In the genomic region with DNA sequence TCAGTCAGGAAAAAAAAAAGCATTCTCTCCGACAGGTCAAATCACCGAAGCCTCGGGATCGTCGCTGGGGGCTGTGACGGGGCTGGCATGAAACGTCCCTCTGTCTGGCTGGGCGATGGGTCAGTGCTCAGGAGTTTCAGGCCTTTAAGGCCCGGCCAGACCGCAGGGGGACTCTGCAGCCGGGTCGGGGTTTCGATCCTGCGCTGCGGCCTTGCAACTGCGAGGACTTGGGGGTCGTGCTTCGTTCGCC, we compare ENCODE assay signal across 8 cellular contexts. TPM values are rescaled to one million over a fixed set of nuclear protein-coding genes. Genes with fewer than 3 reads are reported as not detected.
A peak's percentile ranks its signal among the peaks of the same experiment; 100 is the strongest.
DNase-seq lines count a peak whose midpoint lies in the region; ATAC-seq and TF ChIP-seq lines count a peak whose summit lies in the region.

No MANE protein-coding gene starts in this region.

- no peaks in the 10 kb centered on the region; the same call in none of the 2 replicates for H3K27me3 ChIP-seq in GM06990 (replicated peaks; ENCODE audit: control insufficient read depth, insufficient read depth, low read length)
- no peaks in the 10 kb centered on the region for H3K27me3 ChIP-seq in Panc1 (ENCODE audit: control insufficient read depth, insufficient read depth, low read length)
- H3K27me3 ChIP-seq in esophagus squamous epithelium = no peaks in the 10 kb centered on the region
- no peaks in the 10 kb centered on the region for H3K27me3 ChIP-seq in rectal smooth muscle tissue (ENCODE audit: control insufficient read depth, insufficient read depth, low read length)

- POLR2A ChIA-PET in Panc1 (lab: Charles Lee) = no interaction called here

- intact Hi-C loops in Panc1 (cut with micrococcal nuclease; ENCODE audit: unreplicated experiment) = no loop called here
- intact Hi-C loops in esophagus squamous epithelium (cut with DNase I) = no loop called here

- no peaks in the 10 kb centered on the region for H3K4me1 ChIP-seq in Panc1 (ENCODE audit: control insufficient read depth, insufficient read depth, low read length)
- peaks cover 16 to 41% (median 17%) of the 10 kb centered on the region in 3 donors for H3K4me1 ChIP-seq in esophagus squamous epithelium
- peaks cover 7% of the 10 kb centered on the region for H3K4me1 ChIP-seq in rectal smooth muscle tissue (ENCODE audit: control insufficient read depth, insufficient read depth, low read length)

- H3K27ac ChIP-seq in Panc1 (ENCODE audit: low read length) (peak overlapping the region; percentile 81), esophagus squamous epithelium (peak overlapping the region; percentile 83 to 88 (median 86)), rectal smooth muscle tissue (ENCODE audit: low read depth, low read length) (peak overlapping the region; percentile 83)

- H3K9me3 ChIP-seq in Panc1 (ENCODE audit: control insufficient read depth, insufficient read depth, low read depth, low read length) (no peaks in the 10 kb centered on the region), esophagus squamous epithelium (no peaks in the 10 kb centered on the region)

- in situ Hi-C loops in Panc1 (cut with HindIII; ENCODE audit: low pct_unique_long_range_greater_than_20kb, low sequenced_read_pairs) = no loop called here

- TF ChIP-seq POLR2A in esophagus squamous epithelium (IDR thresholded peaks at IDR 0.05) = no peak

- H3K4me3 ChIP-seq in GM06990 (replicated peaks; ENCODE audit: low read depth, low read length) (peak overlapping the region; percentile 60), Panc1 (ENCODE audit: low read depth in 2 of 2, low read length in 2 of 2) (peak overlapping the region; percentile 73 to 79), esophagus squamous epithelium (peak overlapping the region; percentile 62 to 93 (median 85)), rectal smooth muscle tissue (ENCODE audit: low read length) (peak overlapping the region; percentile 81)

- CTCF ChIA-PET in Panc1 (lab: Charles Lee) = no interaction called here

- 3 to 4% methylated on average over 11 to 18 of the region's 19 CpGs for WGBS in esophagus squamous epithelium, 2 donors

- ATAC-seq in Panc1 = no peak
- no peak for ATAC-seq in HG02981 (IDR thresholded peaks at IDR 0.05; ENCODE audit: unreplicated experiment)
- no peak for ATAC-seq in GM21381 (IDR thresholded peaks at IDR 0.05; ENCODE audit: unreplicated experiment)
- no peak for ATAC-seq in GM21423 (IDR thresholded peaks at IDR 0.05; ENCODE audit: unreplicated experiment)

- H3K9ac ChIP-seq in rectal smooth muscle tissue (ENCODE audit: low read length) = peak overlapping the region; percentile 64

- H3K36me3 ChIP-seq in GM06990 (ENCODE audit: control insufficient read depth, insufficient read depth, low read length) (no peaks in the 10 kb centered on the region), Panc1 (ENCODE audit: control insufficient read depth, insufficient read depth, low read length) (no peaks in the 10 kb centered on the region), esophagus squamous epithelium (no peaks in the 10 kb centered on the region), rectal smooth muscle tissue (ENCODE audit: control insufficient read depth, insufficient read depth, low read length) (no peaks in the 10 kb centered on the region)

- DNase-seq in GM06990 (ENCODE audit: extremely low read depth, insufficient read length) (no peak), Panc1 (ENCODE audit: low read depth, low spot score) (no peak), esophagus squamous epithelium (lab: John Stamatoyannopoulos, UW) (no peak), NCI-H446 treated with DMSO at 0.1 percent for 48 hours (lab: John Stamatoyannopoulos, UW) (no peak)

- TF ChIP-seq CTCF in GM06990 (IDR thresholded peaks at IDR 0.05; ENCODE audit: insufficient read depth, low read length, poor library complexity, severe bottlenecking) (no peak), Panc1 (IDR thresholded peaks at IDR 0.05) (no peak), esophagus squamous epithelium (IDR thresholded peaks at IDR 0.05) (no peak)

- no TSS peak for BruUV-seq in Panc1 (replicated peaks; lab: Mats Ljungman, UMichigan)

RNA-seq across cellular contexts. Expression of a gene that starts 8.2 kb away (rescaled TPM):
- total RNA-seq in Panc1 (2021; ENCODE audit: unreplicated experiment) = 13.6 TPM
- polyA plus RNA-seq in Panc1 (2012; ENCODE audit: insufficient read length) = 27.4 TPM
- total RNA-seq in esophagus squamous epithelium = 10 to 100 TPM in 3 of 4 donors, 1 to 10 TPM in 1; 8.5 to 43.1 (median 30.2) TPM

RNA-seq across cellular contexts. Expression of a gene that starts 17.8 kb away (rescaled TPM):
- total RNA-seq in Panc1 (2021; ENCODE audit: unreplicated experiment) (1,290 TPM), esophagus squamous epithelium (under 1 TPM; under 0.01 TPM)
- polyA plus RNA-seq in Panc1 (2012; ENCODE audit: insufficient read length) = 2.5 TPM

Comparison
In these comparisons a context has a peak if more than half of its experiments do, and no peak if none do; other contexts are left out.
1. RNA of a gene that starts 17.8 kb away (total RNA-seq): 1,290 TPM in Panc1 (single experiment); under 0.01 TPM in esophagus squamous epithelium; every median in the first group is over 1,000 times any median in the second.
2. Peak in every context shown above with its lines, with median percentiles within 50 percentile points of each other: H3K4me3 ChIP-seq and H3K27ac ChIP-seq.